ENCODE assay signal across 3 cellular contexts in the genomic region with DNA sequence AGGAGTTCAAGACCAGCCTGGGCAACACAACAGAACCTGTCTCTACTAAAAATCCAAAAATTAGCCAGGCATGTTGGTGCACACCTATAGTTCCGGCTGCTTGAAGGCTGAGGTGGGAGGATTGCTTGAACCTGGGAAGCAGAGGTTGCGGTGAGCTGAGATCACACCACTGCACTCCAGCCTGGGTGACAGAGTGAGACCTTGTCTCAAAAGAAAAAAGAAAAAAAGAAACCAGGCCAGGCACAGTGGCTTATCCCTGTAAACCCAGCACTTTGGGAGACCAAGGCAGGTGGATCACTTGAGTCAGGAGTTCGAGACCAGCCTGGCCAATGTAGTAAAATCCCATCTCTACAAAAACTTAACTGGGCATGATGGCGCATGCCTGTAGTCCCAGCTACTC. TPM values are rescaled to one million over a fixed set of nuclear protein-coding genes. Genes with fewer than 3 reads are reported as not detected.
"Had no signal": no experiment of that assay in that cellular context is flagged by ENCODE, and none has a peak within 500 bp of the region (broad histone marks: within the 10 kb centered on the region; RNA-seq: fewer than 3 reads in every experiment).

No MANE protein-coding gene starts in this region.

RNA-seq across cellular contexts. Expression of a gene that starts 33.9 kb away (rescaled TPM):
- total RNA-seq: LHCN-M2, M059J, MCF 10A had no signal
